Comparison of ENCODE assay signal across 20 cellular contexts in the genomic region with DNA sequence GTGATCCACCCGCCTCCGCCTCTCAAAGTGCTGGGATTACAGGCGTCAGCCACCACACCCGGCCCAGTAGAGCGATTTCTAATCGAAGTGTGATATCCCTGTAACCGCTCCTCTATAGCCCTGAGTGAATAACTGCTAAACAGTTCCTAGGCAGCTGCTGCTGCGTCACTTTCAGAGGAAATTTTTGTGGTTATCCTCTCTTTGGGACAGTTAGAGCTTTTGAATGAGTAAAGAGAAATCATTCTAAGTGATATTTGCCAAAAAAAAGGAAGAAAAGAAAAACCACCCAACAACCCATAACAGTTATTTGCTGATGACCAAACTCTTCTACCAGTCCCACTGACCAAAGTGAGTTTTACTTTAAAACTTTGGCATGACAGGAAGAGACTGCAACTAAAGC.
"Had no signal": no experiment of that assay in that cellular context is flagged by ENCODE, and none has a peak within 500 bp of the region (broad histone marks: within the 10 kb centered on the region; RNA-seq: fewer than 3 reads in every experiment).

No MANE protein-coding gene starts in this region.

- H3K27ac ChIP-seq: HL-60, SJCRH30 had no signal

- H3K4me3 ChIP-seq: MG63, SJCRH30 had no signal

- H3K36me3 ChIP-seq: SJCRH30 had no signal

- H3K4me1 ChIP-seq: SJCRH30 had no signal

- FAIRE-seq: HTR-8/SVneo, RCC 7860 had no signal

- ATAC-seq: SK-N-SH treated with all-trans-retinoic acid at 6 μM for 48 hours had no signal

- H3K9me3 ChIP-seq: MG63, SJCRH30 had no signal

- H3K27me3 ChIP-seq: MG63, SJCRH30 had no signal

- DNase-seq: KBM-7, MG63, NCI-H1105, NCI-H1417, NCI-H1436 treated with DMSO at 0.1 percent for 48 hours, NCI-H1694, NCI-H187 treated with DMSO at 0.1 percent for 48 hours, NCI-H2029 treated with DMSO at 0.1 percent for 48 hours, NCI-H2227 treated with DMSO at 0.1 percent for 48 hours, NCI-H524, NCI-H526 treated with DMSO at 0.1 percent for 48 hours, NCI-H774, RPMI8226, SHP77 treated with DMSO at 0.1 percent for 48 hours, T-helper 1 cell had no signal
